8 cellular contexts compared by ENCODE assay signal in the genomic region with DNA sequence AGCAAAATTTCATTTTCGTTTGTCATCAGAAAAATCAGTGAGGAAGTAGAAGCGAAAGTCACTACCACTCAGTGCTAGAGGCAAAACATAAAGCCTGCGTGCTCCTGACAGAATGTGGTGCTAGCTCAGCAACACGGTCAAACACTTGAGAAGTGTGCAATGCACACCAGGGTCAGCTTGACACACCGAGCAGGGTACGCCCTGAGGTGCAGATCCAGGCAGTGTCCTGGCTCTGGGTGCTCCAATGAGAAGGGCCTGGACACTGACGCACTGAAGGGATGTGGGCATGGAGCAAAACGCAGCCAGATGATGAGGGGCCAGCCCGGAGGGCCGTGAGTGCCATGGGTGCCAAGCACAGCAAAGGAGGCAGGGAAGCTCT. TPM values are rescaled to one million over a fixed set of nuclear protein-coding genes. Genes with fewer than 3 reads are reported as not detected.
DNase-seq lines count a peak whose midpoint lies in the region; ATAC-seq lines count a peak whose summit lies in the region.

No MANE protein-coding gene starts in this region.

- peak; percentile 47 for DNase-seq in activated naive CD4-positive, alpha-beta T cell treated with Interleukin-2 at 50 U/mL for 16 hours
- DNase-seq in activated naive CD4-positive, alpha-beta T cell (lab: John Stamatoyannopoulos, UW): no peak
- DNase-seq in activated T-cell treated with anti-CD3 and anti-CD28 coated beads, Interleukin-2, amount 50 U/mL, for 48 hours: peak; percentile 39 to 43
- DNase-seq in natural killer cell treated with Interleukin-12 subunit alpha and Interleukin-12 subunit beta and Interleukin-15 and Interleukin-18, amount 100 ng/mL, for 72 hours (ENCODE audit: low spot score): no peak
- DNase-seq in ACHN (no peak), NCI-H446 treated with DMSO at 0.1 percent for 48 hours (lab: John Stamatoyannopoulos, UW) (no peak), NCI-H1417 (lab: John Stamatoyannopoulos, UW) (no peak)

- no peaks in the 10 kb centered on the region for H3K36me3 Mint-ChIP-seq in natural killer cell treated with Interleukin-12 subunit alpha and Interleukin-12 subunit beta and Interleukin-15 and Interleukin-18, amount 100 ng/mL, for 72 hours

- H3K4me3 Mint-ChIP-seq in natural killer cell treated with Interleukin-12 subunit alpha and Interleukin-12 subunit beta and Interleukin-15 and Interleukin-18, amount 100 ng/mL, for 72 hours: peak overlapping the region; percentile 83

- no peaks in the 10 kb centered on the region for H3K27me3 Mint-ChIP-seq in natural killer cell treated with Interleukin-12 subunit alpha and Interleukin-12 subunit beta and Interleukin-15 and Interleukin-18, amount 100 ng/mL, for 72 hours

- peaks cover 19 to 37% of the 10 kb centered on the region in 2 donors for H3K4me1 Mint-ChIP-seq in natural killer cell treated with Interleukin-12 subunit alpha and Interleukin-12 subunit beta and Interleukin-15 and Interleukin-18, amount 100 ng/mL, for 72 hours (ENCODE audit: low read depth in 2 of 2)

- in situ Hi-C loops in ACHN (cut with HindIII; ENCODE audit: low pct_ligation_motif_present, low pct_unique_long_range_greater_than_20kb, low sequenced_read_pairs): no loop called here

- no peaks in the 10 kb centered on the region for H3K9me3 Mint-ChIP-seq in natural killer cell treated with Interleukin-12 subunit alpha and Interleukin-12 subunit beta and Interleukin-15 and Interleukin-18, amount 100 ng/mL, for 72 hours

- peak overlapping the region; percentile 82 to 92 for H3K27ac Mint-ChIP-seq in natural killer cell treated with Interleukin-12 subunit alpha and Interleukin-12 subunit beta and Interleukin-15 and Interleukin-18, amount 100 ng/mL, for 72 hours

- ATAC-seq in HG02981 (IDR thresholded peaks at IDR 0.05; ENCODE audit: unreplicated experiment): peak; percentile 29
- peak in 1 of 2 donors; percentile 41 for ATAC-seq in natural killer cell treated with Interleukin-12 subunit alpha and Interleukin-12 subunit beta and Interleukin-15 and Interleukin-18, amount 100 ng/mL, for 72 hours

RNA-seq across cellular contexts. Expression of a gene that starts 5.9 kb away (rescaled TPM):
- 10 to 100 TPM; 18.1 to 50.6 TPM for total RNA-seq in natural killer cell treated with Interleukin-12 subunit alpha and Interleukin-12 subunit beta and Interleukin-15 and Interleukin-18, amount 100 ng/mL, for 72 hours

RNA-seq across cellular contexts. Expression of a gene that starts 48.8 kb away (rescaled TPM):
- 10 to 100 TPM; 20.0 to 35.1 TPM for total RNA-seq in natural killer cell treated with Interleukin-12 subunit alpha and Interleukin-12 subunit beta and Interleukin-15 and Interleukin-18, amount 100 ng/mL, for 72 hours

Comparison
In these comparisons a context has a peak if more than half of its experiments do, and no peak if none do; other contexts are left out.
1. DNase-seq: peak in activated naive CD4-positive, alpha-beta T cell treated with Interleukin-2 at 50 U/mL for 16 hours (single experiment) and activated T-cell treated with anti-CD3 and anti-CD28 coated beads, Interleukin-2, amount 50 U/mL, for 48 hours (2 of 2); none in activated naive CD4-positive, alpha-beta T cell (0 of 4), natural killer cell treated with Interleukin-12 subunit alpha and Interleukin-12 subunit beta and Interleukin-15 and Interleukin-18, amount 100 ng/mL, for 72 hours (single experiment), ACHN (single experiment), NCI-H446 treated with DMSO at 0.1 percent for 48 hours (single experiment) and NCI-H1417 (0 of 3).